ENCODE assay signal across 25 cellular contexts in genomic region chr18:76177160-76177559, GRCh38.
DNase-seq lines count a peak whose midpoint lies in the region; ATAC-seq, FAIRE-seq and TF ChIP-seq lines count a peak whose summit lies in the region.
"Had no signal": no experiment of that assay in that cellular context is flagged by ENCODE, and none has a peak within 500 bp of the region (broad histone marks: within the 10 kb centered on the region; RNA-seq: fewer than 3 reads in every experiment).

No MANE protein-coding gene starts in this region.

- no peak for DNase-seq in HepG2 (ENCODE audit: low spot score)
- DNase-seq in right lobe of liver = no peak
- no peak for DNase-seq in WTC11 (ENCODE audit: low spot score)
- DNase-seq in stimulated activated CD4-positive, alpha-beta T cell treated with anti-CD3 and anti-CD28 coated beads, Interleukin-2, amount 100 ng/mL, for 24 hours = no peak
- DNase-seq in tibial nerve (ENCODE audit: low spot score in 2 of 2) = no peak
- DNase-seq: ACHN; BE2C; C1 segment of cervical spinal cord; CD4-positive, alpha-beta memory T cell; CD4-positive, CD25-positive, alpha-beta regulatory T cell; CD8-positive, alpha-beta memory T cell; COR-L47; DMS 273 treated with DMSO at 0.1 percent for 48 hours; DMS153; DMS53; DMS79; DND-41; EL; GDM1 had no signal

- H3K9me3 ChIP-seq in HepG2 (ENCODE audit: low read length) (no peaks in the 10 kb centered on the region), right lobe of liver (no peaks in the 10 kb centered on the region), tibial nerve (no peaks in the 10 kb centered on the region)
- H3K9me3 ChIP-seq: BE2C, BLaER1 had no signal

- no peak overlapping the region for H3K4me3 Mint-ChIP-seq in WTC11
- H3K4me3 Mint-ChIP-seq: CD14-positive monocyte; CD4-positive, alpha-beta memory T cell; CD4-positive, CD25-positive, alpha-beta regulatory T cell; CD8-positive, alpha-beta memory T cell had no signal

- no peak for TF ChIP-seq RAD21 in HepG2 (CRISPR knock-in tag; IDR thresholded peaks at IDR 0.05)

- no peaks in the 10 kb centered on the region for H3K9me3 Mint-ChIP-seq in WTC11
- H3K9me3 Mint-ChIP-seq: CD4-positive, alpha-beta memory T cell had no signal

- intact Hi-C loops in HepG2 (cut with micrococcal nuclease; ENCODE audit: unreplicated experiment) = no loop called here
- intact Hi-C loops in right lobe of liver (cut with DNase I) = no loop called here

- no peak overlapping the region for H3K9ac ChIP-seq in HepG2 (ENCODE audit: insufficient read depth, low read depth, low read length)
- H3K9ac ChIP-seq: BLaER1 had no signal

- in situ Hi-C loops in HepG2 (cut with HindIII; ENCODE audit: extremely low pct_ligation_motif_present, low pct_unique_long_range_greater_than_20kb) = no loop called here

- POLR2A ChIA-PET in HepG2 (lab: Yijun Ruan, JAX) (no interaction called here), WTC11 (lab: Charles Lee) (no interaction called here)

- H3K36me3 ChIP-seq in HepG2 (replicated peaks in 1 of 2; ENCODE audit: control insufficient read depth in 1 of 2, insufficient read depth in 2 of 2, low read length in 2 of 2) (no peaks in the 10 kb centered on the region), right lobe of liver (no peaks in the 10 kb centered on the region), tibial nerve (no peaks in the 10 kb centered on the region)
- H3K36me3 ChIP-seq: BE2C, BLaER1 had no signal

- H4K20me1 ChIP-seq in HepG2 (ENCODE audit: insufficient read depth, low read length) = no peaks in the 10 kb centered on the region
- H4K20me1 ChIP-seq: BLaER1 had no signal

- H3K4me3 ChIP-seq in HepG2 (replicated peaks in 1 of 3; ENCODE audit: insufficient read depth in 1 of 3, low read depth in 2 of 3, low read length in 3 of 3) (no peak overlapping the region), right lobe of liver (no peak overlapping the region), tibial nerve (no peak overlapping the region)
- H3K4me3 ChIP-seq: BLaER1, GM12878 had no signal

- H3K4me1 ChIP-seq in HepG2 (ENCODE audit: insufficient read depth, low read length) = no peaks in the 10 kb centered on the region
- no peaks in the 10 kb centered on the region for H3K4me1 ChIP-seq in right lobe of liver
- no peaks in the 10 kb centered on the region for H3K4me1 ChIP-seq in tibial nerve
- H3K4me1 ChIP-seq: BE2C, BLaER1 had no signal

- FAIRE-seq in HepG2 (lab: Jason Lieb, UNC) = no peak
- FAIRE-seq: GM12878, GM12892, GM19239 had no signal

- H2AFZ ChIP-seq in HepG2 (ENCODE audit: low read length) = no peak overlapping the region

- TF ChIP-seq CTCF in HepG2 (CRISPR knock-in tag; IDR thresholded peaks at IDR 0.05) (no peak), right lobe of liver (IDR thresholded peaks at IDR 0.05) (no peak), WTC11 (IDR thresholded peaks at IDR 0.05) (no peak), tibial nerve (IDR thresholded peaks at IDR 0.05) (no peak)

- H3K27me3 Mint-ChIP-seq in WTC11 (ENCODE audit: low read depth) = no peaks in the 10 kb centered on the region
- H3K27me3 Mint-ChIP-seq: CD4-positive, CD25-positive, alpha-beta regulatory T cell; CD8-positive, alpha-beta memory T cell had no signal

- BruUV-seq in HepG2 (replicated peaks; lab: Mats Ljungman, UMichigan) = no TSS peak

- no peak for TF ChIP-seq POLR2A in HepG2 (IDR thresholded peaks at IDR 0.05; ENCODE audit: insufficient read depth in 1 of 2, low read depth in 2 of 2, low read length in 2 of 2)
- no peak for TF ChIP-seq POLR2A in right lobe of liver (IDR thresholded peaks at IDR 0.05)
- no peak for TF ChIP-seq POLR2A in tibial nerve (IDR thresholded peaks at IDR 0.05)

- TF ChIP-seq EP300 in HepG2 (IDR thresholded peaks at IDR 0.05; ENCODE audit: low read depth in 2 of 2, low read length in 2 of 2) (no peak), HepG2 (CRISPR knock-in tag; IDR thresholded peaks at IDR 0.05; ENCODE audit: borderline replicate concordance) (no peak), tibial nerve (IDR thresholded peaks at IDR 0.05) (no peak)

- CTCF ChIA-PET in HepG2 (lab: Yijun Ruan, JAX; ENCODE audit: low intra/inter-chr PET ratio, low total read pairs) (no interaction called here), WTC11 (lab: Charles Lee) (no interaction called here)

- ATAC-seq in HepG2 = no peak
- no peak for ATAC-seq in right lobe of liver
- no peak for ATAC-seq in WTC11
- ATAC-seq: GM12878 had no signal

- H3K4me2 ChIP-seq in HepG2 (ENCODE audit: low read depth, low read length) = no peak overlapping the region
- H3K4me2 ChIP-seq: BLaER1 had no signal

- no peak overlapping the region for H3K27ac ChIP-seq in HepG2 (ENCODE audit: extremely low read length, insufficient read depth, low read length)
- no peak overlapping the region for H3K27ac ChIP-seq in right lobe of liver
- H3K27ac ChIP-seq in tibial nerve = no peak overlapping the region
- H3K27ac ChIP-seq: 22Rv1, BLaER1 had no signal

- H3K36me3 Mint-ChIP-seq in WTC11 = no peaks in the 10 kb centered on the region
- H3K36me3 Mint-ChIP-seq: CD14-positive monocyte; CD4-positive, alpha-beta memory T cell; CD4-positive, CD25-positive, alpha-beta regulatory T cell; CD8-positive, alpha-beta memory T cell had no signal

- no peaks in the 10 kb centered on the region for H3K79me2 ChIP-seq in HepG2 (ENCODE audit: insufficient read depth, low read length)

- 3% methylated on average over 1 of the region's 1 CpG for WGBS in HepG2 (ENCODE audit: low lambda C conversion rate)
- WGBS in right lobe of liver (ENCODE audit: insufficient coverage, low coverage, low lambda C conversion rate, missing lambda C conversion rate) = 50% methylated on average over 1 of the region's 1 CpG
- 95 to 100% methylated on average over 1 of the region's 1 CpG for WGBS in tibial nerve, 2 donors

- peaks cover 2% of the 10 kb centered on the region for H3K4me1 Mint-ChIP-seq in WTC11
- H3K4me1 Mint-ChIP-seq: CD14-positive monocyte; CD4-positive, alpha-beta memory T cell; CD4-positive, CD25-positive, alpha-beta regulatory T cell; CD8-positive, alpha-beta memory T cell had no signal

- peaks cover 0 to 16% of the 10 kb centered on the region in 2 experiments; a peak in 2 of 5 replicates for H3K27me3 ChIP-seq in HepG2 (ENCODE audit: control insufficient read depth in 1 of 2, insufficient read depth in 2 of 2, low read length in 2 of 2)
- H3K27me3 ChIP-seq in right lobe of liver = no peaks in the 10 kb centered on the region
- no peaks in the 10 kb centered on the region for H3K27me3 ChIP-seq in tibial nerve
- H3K27me3 ChIP-seq: BE2C, BLaER1 had no signal

- H3K27ac Mint-ChIP-seq in WTC11 = peak overlapping the region; percentile 62; the same call in 1 of the 2 replicates
- H3K27ac Mint-ChIP-seq: CD14-positive monocyte; CD4-positive, alpha-beta memory T cell; CD4-positive, CD25-positive, alpha-beta regulatory T cell; CD8-positive, alpha-beta memory T cell had no signal

TF ChIP-seq in HepG2, 621 proteins besides CTCF, POLR2A, EP300 and RAD21 (continues in another document):
- TF ChIP-seq AGO1 (IDR thresholded peaks at IDR 0.05; ENCODE audit: low read depth, low read length, poor library complexity, severe bottlenecking) (no peak), MAFK (conservative IDR thresholded peaks at IDR 0.05 in 1 of 2, IDR thresholded peaks at IDR 0.05 in 1 of 2; ENCODE audit: low read length in 2 of 2) (peak; percentile 45 to 76; a peak in 3 of 4 replicates), GATAD2A (CRISPR knock-in tag; IDR thresholded peaks at IDR 0.05) (no peak), NFATC3 (CRISPR knock-in tag; IDR thresholded peaks at IDR 0.05) (no peak), TBP (CRISPR knock-in tag; IDR thresholded peaks at IDR 0.05) (no peak), SP2 (CRISPR knock-in tag; IDR thresholded peaks at IDR 0.05) (no peak), ZNF564 (CRISPR knock-in tag; IDR thresholded peaks at IDR 0.05) (no peak), MAFF (IDR thresholded peaks at IDR 0.05; ENCODE audit: low read depth, low read length) (peak; percentile 43; the same call in 1 of the 2 replicates)

TF ChIP-seq in WTC11, 78 proteins besides CTCF, POLR2A, EP300 and RAD21:
- no peak for TF ChIP-seq ATF3 (CRISPR knock-in tag; conservative IDR thresholded peaks at IDR 0.05)
- no peak for TF ChIP-seq AR (CRISPR knock-in tag; IDR thresholded peaks at IDR 0.05)
- no peak for TF ChIP-seq ZNF671 (CRISPR knock-in tag; IDR thresholded peaks at IDR 0.05)
- no peak for TF ChIP-seq TCF7 (CRISPR knock-in tag; IDR thresholded peaks at IDR 0.05; ENCODE audit: low read depth)
- TF ChIP-seq NFYB (CRISPR knock-in tag; conservative IDR thresholded peaks at IDR 0.05; ENCODE audit: low read depth) = no peak
- TF ChIP-seq SOX15 (CRISPR knock-in tag; IDR thresholded peaks at IDR 0.05) = no peak
- TF ChIP-seq ZMAT4 (CRISPR knock-in tag; IDR thresholded peaks at IDR 0.05) = no peak
- no peak for TF ChIP-seq NFE2L1 (CRISPR knock-in tag; IDR thresholded peaks at IDR 0.05)
